ENCODE assay signal across 24 cellular contexts in genomic region chr14:64940336-64940910, GRCh38. TPM values are rescaled to one million over a fixed set of nuclear protein-coding genes. Genes with fewer than 3 reads are reported as not detected.
DNase-seq lines count a peak whose midpoint lies in the region; ATAC-seq and TF ChIP-seq lines count a peak whose summit lies in the region.
"Had no signal": no experiment of that assay in that cellular context is flagged by ENCODE, and none has a peak within 500 bp of the region (broad histone marks: within the 10 kb centered on the region; RNA-seq: fewer than 3 reads in every experiment).

No MANE protein-coding gene starts in this region.

- H3K27me3 ChIP-seq in hepatocyte: no peaks in the 10 kb centered on the region
- H3K27me3 ChIP-seq: pancreas, sigmoid colon, upper lobe of right lung had no signal

- H3K4me2 ChIP-seq in hepatocyte: peak overlapping the region; percentile 62

- peak overlapping the region; percentile 52 for H3K27ac Mint-ChIP-seq in activated naive CD8-positive, alpha-beta T cell treated with anti-CD3 and anti-CD28 coated beads, Interleukin-2, amount 10 ng/mL, durations not matched to agents 7 days and 5 days
- H3K27ac Mint-ChIP-seq in activated naive CD8-positive, alpha-beta T cell treated with anti-CD3 and anti-CD28 coated beads, Interleukin-2, amount 50 U/mL, for 24 hours: no peak overlapping the region
- H3K27ac Mint-ChIP-seq in type B pancreatic cell: peak overlapping the region; percentile 91
- H3K27ac Mint-ChIP-seq: brain; stimulated activated naive CD8-positive, alpha-beta T cell treated with anti-CD3 and anti-CD28 coated beads, Interleukin-15, Interleukin-2, amounts not matched to agents 100 ng/mL and 50 ng/mL, for 24 hours had no signal

- H3K4me1 Mint-ChIP-seq in activated naive CD8-positive, alpha-beta T cell treated with anti-CD3 and anti-CD28 coated beads, Interleukin-2, amount 10 ng/mL, durations not matched to agents 7 days and 5 days: peaks cover 38% of the 10 kb centered on the region
- H3K4me1 Mint-ChIP-seq in activated naive CD8-positive, alpha-beta T cell treated with anti-CD3 and anti-CD28 coated beads, Interleukin-2, amount 50 U/mL, for 24 hours: peaks cover 37% of the 10 kb centered on the region
- peaks cover 43% of the 10 kb centered on the region for H3K4me1 Mint-ChIP-seq in type B pancreatic cell (ENCODE audit: unreplicated experiment)

- H3K27ac ChIP-seq in hepatocyte: peak overlapping the region; percentile 74
- H3K27ac ChIP-seq: coronary artery, GM23248, sigmoid colon, upper lobe of right lung had no signal

- WGBS in hepatocyte (ENCODE audit: low lambda C conversion rate, missing lambda C conversion rate): 89% methylated on average over 3 of the region's 3 CpGs

- no peak overlapping the region for H3K4me3 Mint-ChIP-seq in activated naive CD8-positive, alpha-beta T cell treated with anti-CD3 and anti-CD28 coated beads, Interleukin-2, amount 10 ng/mL, durations not matched to agents 7 days and 5 days
- H3K4me3 Mint-ChIP-seq in activated naive CD8-positive, alpha-beta T cell treated with anti-CD3 and anti-CD28 coated beads, Interleukin-2, amount 50 U/mL, for 24 hours: no peak overlapping the region
- peak overlapping the region; percentile 57 for H3K4me3 Mint-ChIP-seq in type B pancreatic cell
- H3K4me3 Mint-ChIP-seq: activated CD4-positive, alpha-beta T cell treated with anti-CD3 and anti-CD28 coated beads, Interleukin-2, amount 10 ng/mL, durations not matched to agents 7 days and 5 days; brain; stimulated activated naive CD8-positive, alpha-beta T cell treated with anti-CD3 and anti-CD28 coated beads, Interleukin-15, Interleukin-2, amounts not matched to agents 100 ng/mL and 50 ng/mL, for 24 hours had no signal

- no peaks in the 10 kb centered on the region for H4K20me1 ChIP-seq in hepatocyte (ENCODE audit: insufficient read depth, poor library complexity, severe bottlenecking)

- H2AFZ ChIP-seq in hepatocyte: no peak overlapping the region
- H2AFZ ChIP-seq: GM23248 had no signal

- H3K9me3 ChIP-seq in hepatocyte (ENCODE audit: low read depth): no peaks in the 10 kb centered on the region
- H3K9me3 ChIP-seq: pancreas, sigmoid colon, upper lobe of right lung had no signal

- no peaks in the 10 kb centered on the region for H3K27me3 Mint-ChIP-seq in activated naive CD8-positive, alpha-beta T cell treated with anti-CD3 and anti-CD28 coated beads, Interleukin-2, amount 10 ng/mL, durations not matched to agents 7 days and 5 days
- no peaks in the 10 kb centered on the region for H3K27me3 Mint-ChIP-seq in activated naive CD8-positive, alpha-beta T cell treated with anti-CD3 and anti-CD28 coated beads, Interleukin-2, amount 50 U/mL, for 24 hours
- no peaks in the 10 kb centered on the region for H3K27me3 Mint-ChIP-seq in type B pancreatic cell
- H3K27me3 Mint-ChIP-seq: activated CD4-positive, alpha-beta T cell treated with anti-CD3 and anti-CD28 coated beads, Interleukin-2, amount 10 ng/mL, durations not matched to agents 7 days and 5 days; brain; stimulated activated naive CD8-positive, alpha-beta T cell treated with anti-CD3 and anti-CD28 coated beads, Interleukin-15, Interleukin-2, amounts not matched to agents 100 ng/mL and 50 ng/mL, for 24 hours had no signal

- peaks cover 32% of the 10 kb centered on the region for H3K4me1 ChIP-seq in hepatocyte (ENCODE audit: insufficient read depth)

- peaks cover 22% of the 10 kb centered on the region for H3K79me2 ChIP-seq in hepatocyte

- no peaks in the 10 kb centered on the region for H3K9me3 Mint-ChIP-seq in activated naive CD8-positive, alpha-beta T cell treated with anti-CD3 and anti-CD28 coated beads, Interleukin-2, amount 10 ng/mL, durations not matched to agents 7 days and 5 days
- no peaks in the 10 kb centered on the region for H3K9me3 Mint-ChIP-seq in activated naive CD8-positive, alpha-beta T cell treated with anti-CD3 and anti-CD28 coated beads, Interleukin-2, amount 50 U/mL, for 24 hours
- no peaks in the 10 kb centered on the region for H3K9me3 Mint-ChIP-seq in type B pancreatic cell
- H3K9me3 Mint-ChIP-seq: activated CD4-positive, alpha-beta T cell treated with anti-CD3 and anti-CD28 coated beads, Interleukin-2, amount 10 ng/mL, durations not matched to agents 7 days and 5 days; activated naive CD4-positive, alpha-beta T cell treated with anti-CD3 and anti-CD28 coated beads, Interleukin-2, amount 50 U/mL, for 72 hours; brain; stimulated activated naive CD8-positive, alpha-beta T cell treated with anti-CD3 and anti-CD28 coated beads, Interleukin-15, Interleukin-2, amounts not matched to agents 100 ng/mL and 50 ng/mL, for 24 hours had no signal

- no peaks in the 10 kb centered on the region for H3K9me2 ChIP-seq in hepatocyte (replicated peaks; ENCODE audit: insufficient read depth)

- H3K36me3 Mint-ChIP-seq in activated naive CD8-positive, alpha-beta T cell treated with anti-CD3 and anti-CD28 coated beads, Interleukin-2, amount 10 ng/mL, durations not matched to agents 7 days and 5 days: peaks cover 32% of the 10 kb centered on the region
- peaks cover 22% of the 10 kb centered on the region for H3K36me3 Mint-ChIP-seq in activated naive CD8-positive, alpha-beta T cell treated with anti-CD3 and anti-CD28 coated beads, Interleukin-2, amount 50 U/mL, for 24 hours (ENCODE audit: low read depth)
- peaks cover 33% of the 10 kb centered on the region for H3K36me3 Mint-ChIP-seq in type B pancreatic cell

- TF ChIP-seq CTCF in hepatocyte (IDR thresholded peaks at IDR 0.05; ENCODE audit: poor library complexity) (no peak), type B pancreatic cell (conservative IDR thresholded peaks at IDR 0.05) (no peak)

- no peak overlapping the region for H3K4me3 ChIP-seq in hepatocyte
- H3K4me3 ChIP-seq: coronary artery, GM23248, sigmoid colon, upper lobe of right lung had no signal

- POLR2A ChIA-PET in activated naive CD8-positive, alpha-beta T cell treated with anti-CD3 and anti-CD28 coated beads, Interleukin-2, amount 10 ng/mL, durations not matched to agents 7 days and 5 days (lab: Charles Lee): no interaction called here

- no peak for DNase-seq in activated naive CD8-positive, alpha-beta T cell treated with anti-CD3 and anti-CD28 coated beads, Interleukin-2, amount 10 ng/mL, durations not matched to agents 7 days and 5 days
- DNase-seq in activated naive CD8-positive, alpha-beta T cell treated with anti-CD3 and anti-CD28 coated beads, Interleukin-2, amount 50 U/mL, for 24 hours: no peak
- DNase-seq in NCI-H69 (lab: John Stamatoyannopoulos, UW): peak; percentile 55
- DNase-seq in hepatocyte (ENCODE audit: low spot score): no peak
- no peak for DNase-seq in type B pancreatic cell (ENCODE audit: extremely low spot score, unreplicated experiment)
- DNase-seq in NCI-H524 (lab: John Stamatoyannopoulos, UW): no peak
- DNase-seq: activated CD4-positive, alpha-beta T cell treated with anti-CD3 and anti-CD28 coated beads, Interleukin-2, amount 10 ng/mL, durations not matched to agents 7 days and 5 days; AML-193; GM23248; hypothalamus; mammary epithelial cell; NCI-H2171; sigmoid colon; stimulated activated CD4-positive, alpha-beta T cell treated with anti-CD3 and anti-CD28 coated beads, Interleukin-1b, Interleukin-23, amount 100 ng/mL, for 48 hours; upper lobe of right lung had no signal

- H3K36me3 ChIP-seq in hepatocyte (replicated peaks; ENCODE audit: insufficient read depth, low read depth): no peaks in the 10 kb centered on the region
- H3K36me3 ChIP-seq: pancreas had no signal

- ATAC-seq in activated naive CD8-positive, alpha-beta T cell treated with anti-CD3 and anti-CD28 coated beads, Interleukin-2, amount 10 ng/mL, durations not matched to agents 7 days and 5 days (ENCODE audit: low read depth): no peak
- no peak for ATAC-seq in activated naive CD8-positive, alpha-beta T cell treated with anti-CD3 and anti-CD28 coated beads, Interleukin-2, amount 50 U/mL, for 24 hours
- ATAC-seq in GM21381 (IDR thresholded peaks at IDR 0.05; ENCODE audit: unreplicated experiment) (no peak), GM21447 (IDR thresholded peaks at IDR 0.05; ENCODE audit: unreplicated experiment) (no peak)
- ATAC-seq: activated naive CD4-positive, alpha-beta T cell treated with anti-CD3 and anti-CD28 coated beads, Interleukin-2, amount 50 U/mL, for 72 hours; pancreas; upper lobe of right lung had no signal

RNA-seq across cellular contexts. Expression of gene GPX2, which starts 2.1 kb away (rescaled TPM):
- not detected for total RNA-seq in activated naive CD8-positive, alpha-beta T cell treated with anti-CD3 and anti-CD28 coated beads, Interleukin-2, amount 10 ng/mL, durations not matched to agents 7 days and 5 days
- total RNA-seq in hepatocyte: 59.8 and 88.9 TPM in 2 replicates
- polyA plus RNA-seq in hepatocyte: 75.5 and 115 TPM in 2 replicates
- total RNA-seq in type B pancreatic cell (ENCODE audit: low replicate concordance): 39.2 and 69.7 TPM in 2 replicates
- total RNA-seq: activated CD4-positive, alpha-beta T cell treated with anti-CD3 and anti-CD28 coated beads, Interleukin-2, amount 10 ng/mL, durations not matched to agents 7 days and 5 days; activated naive CD4-positive, alpha-beta T cell treated with anti-CD3 and anti-CD28 coated beads, Interleukin-2, amount 50 U/mL, for 72 hours; fibroblast of villous mesenchyme; G401; GM23248 had no signal
- polyA plus RNA-seq: GM23248 had no signal

RNA-seq across cellular contexts. Expression of gene CHURC1, which starts 26.2 kb away (rescaled TPM):
- total RNA-seq in activated naive CD8-positive, alpha-beta T cell treated with anti-CD3 and anti-CD28 coated beads, Interleukin-2, amount 10 ng/mL, durations not matched to agents 7 days and 5 days: 10 to 100 TPM; 67.6 to 89.7 TPM
- total RNA-seq in hepatocyte: 62.4 and 71.1 TPM in 2 replicates
- 134 TPM in 2 replicates for polyA plus RNA-seq in hepatocyte
- 40.0 and 45.3 TPM in 2 replicates for total RNA-seq in type B pancreatic cell (ENCODE audit: low replicate concordance)

RNA-seq across cellular contexts. Expression of gene RAB15, which starts 31.7 kb away (rescaled TPM):
- total RNA-seq in activated naive CD8-positive, alpha-beta T cell treated with anti-CD3 and anti-CD28 coated beads, Interleukin-2, amount 10 ng/mL, durations not matched to agents 7 days and 5 days: 1 to 10 TPM; 2.7 to 3.5 TPM
- total RNA-seq in hepatocyte (33.8 and 34.0 TPM in 2 replicates), type B pancreatic cell (ENCODE audit: low replicate concordance) (31.4 and 55.6 TPM in 2 replicates)
- 38.7 and 40.6 TPM in 2 replicates for polyA plus RNA-seq in hepatocyte

RNA-seq across cellular contexts. Expression of gene FNTB, which starts 46.3 kb away (rescaled TPM):
- 10 to 100 TPM; 15.8 to 17.8 TPM for total RNA-seq in activated naive CD8-positive, alpha-beta T cell treated with anti-CD3 and anti-CD28 coated beads, Interleukin-2, amount 10 ng/mL, durations not matched to agents 7 days and 5 days
- total RNA-seq in hepatocyte: 11.3 and 18.1 TPM in 2 replicates
- polyA plus RNA-seq in hepatocyte: 19.5 and 24.3 TPM in 2 replicates
- 30.1 and 31.2 TPM in 2 replicates for total RNA-seq in type B pancreatic cell (ENCODE audit: low replicate concordance)

Comparison
In these comparisons a context has a peak if more than half of its experiments do, and no peak if none do; other contexts are left out.
1. RNA of gene GPX2, which starts 2.1 kb away (total RNA-seq): 59.8 to 88.9 TPM in hepatocyte and 39.2 to 69.7 TPM in type B pancreatic cell; not detected in activated naive CD8-positive, alpha-beta T cell treated with anti-CD3 and anti-CD28 coated beads, Interleukin-2, amount 10 ng/mL, durations not matched to agents 7 days and 5 days; every median in the first group is over 10 times any median in the second.